In genomic region chrX:154486052-154486395, GRCh38 we compare ENCODE assay signal across 8 cellular contexts.
DNase-seq lines count a peak whose midpoint lies in the region.

No MANE protein-coding gene starts in this region.

- DNase-seq in CD1c-positive myeloid dendritic cell (ENCODE audit: extremely low spot score), result peak; percentile 11
- DNase-seq in adipocyte (ENCODE audit: low read depth), result peak; percentile 36
- peak; percentile 28 for DNase-seq in stimulated activated CD4-positive, alpha-beta T cell treated with anti-CD3 and anti-CD28 coated beads, Interleukin-4, amount 100 ng/mL, for 1 hour
- DNase-seq in superior temporal gyrus (ENCODE audit: extremely low spot score), result no peak
- no peak for DNase-seq in NCI-H345 (lab: John Stamatoyannopoulos, UW)
- no peak for DNase-seq in NCI-H187 treated with DMSO at 0.1 percent for 48 hours (lab: John Stamatoyannopoulos, UW)

- H3K4me1 ChIP-seq in adipocyte (ENCODE audit: control insufficient read depth, insufficient read depth, low read length) (peaks cover 13% of the 10 kb centered on the region), iPS-18a (ENCODE audit: control insufficient read depth, low read depth, low read length) (no peaks in the 10 kb centered on the region)

- H3K27ac ChIP-seq in KOPT-K1 (ENCODE audit: low read depth, low read length, poor library complexity, severe bottlenecking) (peak overlapping the region; percentile 80), iPS-18a (ENCODE audit: low read length) (no peak overlapping the region)

- H3K9me3 ChIP-seq in KOPT-K1 (ENCODE audit: insufficient read depth, low read length, poor library complexity, severe bottlenecking) (no peaks in the 10 kb centered on the region), adipocyte (ENCODE audit: control insufficient read depth, low read length) (no peaks in the 10 kb centered on the region), iPS-18a (ENCODE audit: control insufficient read depth, low read depth, low read length) (peaks cover 6% of the 10 kb centered on the region)

- no peaks in the 10 kb centered on the region for H3K27me3 ChIP-seq in adipocyte (replicated peaks; ENCODE audit: control insufficient read depth, insufficient read depth, low read length)
- H3K27me3 ChIP-seq in iPS-18a (ENCODE audit: control insufficient read depth, insufficient read depth, low read length), result no peaks in the 10 kb centered on the region

- H3K9ac ChIP-seq in adipocyte (ENCODE audit: low read length), result peak overlapping the region; percentile 81
- no peak overlapping the region for H3K9ac ChIP-seq in iPS-18a (ENCODE audit: low read length)

- peak overlapping the region; percentile 79 for H3K4me3 ChIP-seq in adipocyte (ENCODE audit: low read length)
- peak overlapping the region; percentile 55 for H3K4me3 ChIP-seq in iPS-18a (ENCODE audit: low read length)

- H3K36me3 ChIP-seq in KOPT-K1 (ENCODE audit: insufficient read depth, low read length), result peaks cover 23% of the 10 kb centered on the region
- peaks cover 12% of the 10 kb centered on the region for H3K36me3 ChIP-seq in adipocyte (ENCODE audit: control insufficient read depth, insufficient read depth, low read length, severe bottlenecking)
- H3K36me3 ChIP-seq in iPS-18a (ENCODE audit: control insufficient read depth, low read depth, low read length), result no peaks in the 10 kb centered on the region

Comparison
In these comparisons a context has a peak if more than half of its experiments do, and no peak if none do; other contexts are left out.
1. DNase-seq: peak in CD1c-positive myeloid dendritic cell (single experiment), adipocyte (single experiment) and stimulated activated CD4-positive, alpha-beta T cell treated with anti-CD3 and anti-CD28 coated beads, Interleukin-4, amount 100 ng/mL, for 1 hour (single experiment); none in superior temporal gyrus (single experiment), NCI-H345 (single experiment) and NCI-H187 treated with DMSO at 0.1 percent for 48 hours (single experiment).